Comparison of ENCODE assay signal across 9 cellular contexts in genomic region chr2:216930716-216931115, GRCh38.
"Had no signal": no experiment of that assay in that cellular context is flagged by ENCODE, and none has a peak within 500 bp of the region (broad histone marks: within the 10 kb centered on the region; RNA-seq: fewer than 3 reads in every experiment).

No MANE protein-coding gene starts in this region.

- H3K9me3 ChIP-seq: HAP-1 had no signal

- DNase-seq: GM23248, GOT3, H7, H9, HCEC 1CT, HFFc6 had no signal

- H3K36me3 ChIP-seq: HAP-1 had no signal

- H3K4me3 ChIP-seq: GM23248, GM23338, HAP-1 had no signal

- ATAC-seq: GM23338, HCT116 had no signal
